In the genomic region with DNA sequence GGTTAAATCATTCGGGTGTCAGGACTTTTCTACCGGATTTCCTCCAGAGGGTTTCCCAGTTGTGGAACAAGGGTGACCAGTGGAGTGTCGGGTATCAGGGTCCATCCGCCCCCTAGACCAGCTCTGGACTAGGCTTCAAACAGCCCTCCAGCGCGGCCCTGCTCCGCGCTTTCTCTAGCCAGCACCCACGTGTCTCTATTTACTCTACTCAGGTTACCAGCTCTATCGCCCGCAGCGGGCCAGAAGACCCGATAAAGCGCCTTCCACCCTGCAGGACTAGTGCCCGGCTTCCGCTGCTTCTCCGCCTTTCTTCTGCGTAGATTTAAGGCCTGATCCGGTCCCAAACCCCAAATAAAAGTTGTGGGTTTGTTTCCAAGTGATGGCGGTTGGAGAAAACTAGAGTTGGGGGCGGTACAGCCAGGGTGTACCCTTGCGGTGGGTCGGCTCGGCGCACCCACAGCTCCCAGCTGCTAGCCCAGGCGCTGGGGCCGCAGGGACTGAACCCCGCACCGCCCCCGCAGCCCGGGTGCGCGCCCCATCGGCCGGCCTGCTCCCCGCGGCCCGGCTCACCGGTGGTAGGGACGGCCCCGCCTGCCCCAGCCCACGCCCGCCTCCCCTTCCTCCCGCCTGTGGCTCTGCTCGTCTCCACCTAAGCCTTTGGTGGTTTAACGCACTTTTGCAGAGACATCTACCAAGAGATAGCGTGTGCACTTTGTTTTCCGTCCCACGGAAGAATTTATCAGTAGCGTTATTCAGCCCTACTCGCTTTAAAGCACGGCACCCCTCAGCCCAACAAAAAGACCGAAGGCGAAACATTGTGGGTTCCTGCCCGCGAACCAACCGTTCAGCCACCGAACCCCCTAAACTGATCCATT, we compare ENCODE assay signal across 1 cellular context.
TF ChIP-seq lines count a peak whose summit lies in the region.

No MANE protein-coding gene starts in this region.

TF ChIP-seq in HEK293, 187 proteins besides CTCF, POLR2A, EP300 and RAD21 (continued from another document):
- TF ChIP-seq, protein P1, sequence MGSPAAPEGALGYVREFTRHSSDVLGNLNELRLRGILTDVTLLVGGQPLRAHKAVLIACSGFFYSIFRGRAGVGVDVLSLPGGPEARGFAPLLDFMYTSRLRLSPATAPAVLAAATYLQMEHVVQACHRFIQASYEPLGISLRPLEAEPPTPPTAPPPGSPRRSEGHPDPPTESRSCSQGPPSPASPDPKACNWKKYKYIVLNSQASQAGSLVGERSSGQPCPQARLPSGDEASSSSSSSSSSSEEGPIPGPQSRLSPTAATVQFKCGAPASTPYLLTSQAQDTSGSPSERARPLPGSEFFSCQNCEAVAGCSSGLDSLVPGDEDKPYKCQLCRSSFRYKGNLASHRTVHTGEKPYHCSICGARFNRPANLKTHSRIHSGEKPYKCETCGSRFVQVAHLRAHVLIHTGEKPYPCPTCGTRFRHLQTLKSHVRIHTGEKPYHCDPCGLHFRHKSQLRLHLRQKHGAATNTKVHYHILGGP (tag by site-specific recombination; IDR thresholded peaks at IDR 0.05) = no peak
- TF ChIP-seq ZNF501 (tag by site-specific recombination; IDR thresholded peaks at IDR 0.05) = 0 out of 2 replicates have a peak, but pooled peaks have one; percentile 45
- no peak for TF ChIP-seq ZNF654 (tag by site-specific recombination; IDR thresholded peaks at IDR 0.05; ENCODE audit: low read depth)
- TF ChIP-seq PRDM10 (tag by site-specific recombination; IDR thresholded peaks at IDR 0.05) = peak; percentile 94
- TF ChIP-seq ZNF660 (tag by site-specific recombination; IDR thresholded peaks at IDR 0.05) = 0 out of 2 replicates have a peak, but pooled peaks have one; percentile 15
- TF ChIP-seq EGR2 (tag by site-specific recombination; IDR thresholded peaks at IDR 0.05; ENCODE audit: low read depth) = peak; percentile 34
- TF ChIP-seq ZBTB8A (tag by site-specific recombination; IDR thresholded peaks at IDR 0.05) = peak; percentile 79
- TF ChIP-seq, protein P2, sequence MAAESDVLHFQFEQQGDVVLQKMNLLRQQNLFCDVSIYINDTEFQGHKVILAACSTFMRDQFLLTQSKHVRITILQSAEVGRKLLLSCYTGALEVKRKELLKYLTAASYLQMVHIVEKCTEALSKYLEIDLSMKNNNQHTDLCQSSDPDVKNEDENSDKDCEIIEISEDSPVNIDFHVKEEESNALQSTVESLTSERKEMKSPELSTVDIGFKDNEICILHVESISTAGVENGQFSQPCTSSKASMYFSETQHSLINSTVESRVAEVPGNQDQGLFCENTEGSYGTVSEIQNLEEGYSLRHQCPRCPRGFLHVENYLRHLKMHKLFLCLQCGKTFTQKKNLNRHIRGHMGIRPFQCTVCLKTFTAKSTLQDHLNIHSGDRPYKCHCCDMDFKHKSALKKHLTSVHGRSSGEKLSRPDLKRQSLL (tag by site-specific recombination; IDR thresholded peaks at IDR 0.05) = peak; percentile 96
- TF ChIP-seq ZNF707 (tag by site-specific recombination; IDR thresholded peaks at IDR 0.05) = no peak
- TF ChIP-seq ZNF561 (tag by site-specific recombination; IDR thresholded peaks at IDR 0.05; ENCODE audit: borderline replicate concordance) = 0 out of 2 replicates have a peak, but pooled peaks have one; percentile 34
- TF ChIP-seq GLI2 (tag by site-specific recombination; IDR thresholded peaks at IDR 0.05; ENCODE audit: borderline replicate concordance, low read depth) = no peak
- no peak for TF ChIP-seq ZNF692 (tag by site-specific recombination; IDR thresholded peaks at IDR 0.05)
- TF ChIP-seq ZNF600 (tag by site-specific recombination; IDR thresholded peaks at IDR 0.05) = peak; percentile 31; the same call in 1 of the 2 replicates
- peak; percentile 15; the same call in 1 of the 2 replicates for TF ChIP-seq TCF7L2 (IDR thresholded peaks at IDR 0.05; ENCODE audit: borderline replicate concordance, low read depth, low read length)
- no peak for TF ChIP-seq ZNF785 (tag by site-specific recombination; IDR thresholded peaks at IDR 0.05)
- TF ChIP-seq SP2 (tag by site-specific recombination; IDR thresholded peaks at IDR 0.05) = peak; percentile 38
- TF ChIP-seq ZNF132 (tag by site-specific recombination; IDR thresholded peaks at IDR 0.05; ENCODE audit: borderline replicate concordance) = no peak
TF ChIP-seq in HEK293: peak in this region for 13.
